ENCODE assay signal across 8 cellular contexts in genomic region chr6:81826785-81827184, GRCh38.
"Had no signal": no experiment of that assay in that cellular context is flagged by ENCODE, and none has a peak within 500 bp of the region (broad histone marks: within the 10 kb centered on the region; RNA-seq: fewer than 3 reads in every experiment).

No MANE protein-coding gene starts in this region.

- H3K9ac ChIP-seq: KMS-11 had no signal

- DNase-seq: Karpas-422, KBM-7, KG1 had no signal

- H3K27me3 Mint-ChIP-seq: IgD-negative memory B cell had no signal

- ATAC-seq: HepG2 had no signal

- H3K27ac ChIP-seq: HL-60, KMS-11 had no signal

- H3K27ac Mint-ChIP-seq: IgD-negative memory B cell had no signal

- H3K4me2 ChIP-seq: KMS-11 had no signal

- FAIRE-seq: HepG2, HTR-8/SVneo had no signal

- H3K4me3 Mint-ChIP-seq: IgD-negative memory B cell had no signal
